Comparison of ENCODE assay signal across 13 cellular contexts in genomic region chr1:54402896-54403295, GRCh38. TPM values are rescaled to one million over a fixed set of nuclear protein-coding genes. Genes with fewer than 3 reads are reported as not detected.
DNase-seq lines count a peak whose midpoint lies in the region; ATAC-seq and TF ChIP-seq lines count a peak whose summit lies in the region.
"Had no signal": no experiment of that assay in that cellular context is flagged by ENCODE, and none has a peak within 500 bp of the region (broad histone marks: within the 10 kb centered on the region; RNA-seq: fewer than 3 reads in every experiment).

No MANE protein-coding gene starts in this region.

- H3K27ac ChIP-seq in CD8-positive, alpha-beta memory T cell (ENCODE audit: low read depth, low read length) = no peak overlapping the region
- H3K27ac ChIP-seq in HUES64 (ENCODE audit: low read depth, low read length) (no peak overlapping the region), dorsolateral prefrontal cortex (peak overlapping the region in 1 of 59 donors; percentile 14), neural progenitor cell (no peak overlapping the region)
- H3K27ac ChIP-seq: SJSA1 had no signal

- peaks cover 14 to 64% (median 33%) of the 10 kb centered on the region in 3 donors for H3K36me3 Mint-ChIP-seq in CD8-positive, alpha-beta memory T cell
- H3K36me3 Mint-ChIP-seq in neural progenitor cell = peaks cover 56% of the 10 kb centered on the region

- CTCF ChIA-PET in CD8-positive, alpha-beta memory T cell (lab: Charles Lee) = interaction anchor here (1.3 to 5.7 kb wide), 2 partner anchors 87 to 222 kb away, joined by 3 to 71 read pairs; no protein-coding TSS in a partner anchor

- peaks cover 77% of the 10 kb centered on the region for H3K79me2 ChIP-seq in neural progenitor cell (ENCODE audit: low read depth)

- no peak for DNase-seq in CD8-positive, alpha-beta memory T cell
- DNase-seq in dorsolateral prefrontal cortex = no peak
- DNase-seq in neural progenitor cell (ENCODE audit: low spot score) = no peak
- no peak for DNase-seq in amniotic stem cell (lab: John Stamatoyannopoulos, UW)
- no peak for DNase-seq in NCI-H1417 treated with DMSO at 0.1 percent for 48 hours (lab: John Stamatoyannopoulos, UW)
- DNase-seq in NCI-H82 (lab: John Stamatoyannopoulos, UW) = no peak
- DNase-seq: cortex of kidney, EL, NCI-H2081 treated with DMSO at 0.1 percent for 48 hours, occipital lobe had no signal

- H3K4me3 Mint-ChIP-seq in CD8-positive, alpha-beta memory T cell = peak overlapping the region; percentile 30 to 96 (median 83)
- H3K4me3 Mint-ChIP-seq in neural progenitor cell = peak overlapping the region; percentile 90

- peak overlapping the region in 5 of 8 donors; percentile 11 to 84 (median 55) for H3K27ac Mint-ChIP-seq in CD8-positive, alpha-beta memory T cell
- H3K27ac Mint-ChIP-seq in neural progenitor cell = no peak overlapping the region

- H3K4me1 Mint-ChIP-seq in CD8-positive, alpha-beta memory T cell = peaks cover 72 to 76% (median 74%) of the 10 kb centered on the region in 3 donors
- H3K4me1 Mint-ChIP-seq in neural progenitor cell = peaks cover 52% of the 10 kb centered on the region

- H3K9me3 ChIP-seq in CD8-positive, alpha-beta memory T cell (ENCODE audit: low read length) = no peaks in the 10 kb centered on the region
- H3K9me3 ChIP-seq in HUES64 (ENCODE audit: insufficient read depth, low read depth, low read length) (no peaks in the 10 kb centered on the region), neural progenitor cell (ENCODE audit: low read depth) (no peaks in the 10 kb centered on the region)
- H3K9me3 ChIP-seq: SJSA1 had no signal

- POLR2A ChIA-PET in CD8-positive, alpha-beta memory T cell (lab: Charles Lee) = no interaction called here

- no peak for ATAC-seq in HG03280 (IDR thresholded peaks at IDR 0.05; ENCODE audit: unreplicated experiment)

- H4K20me1 ChIP-seq in neural progenitor cell (ENCODE audit: low read depth) = peaks cover 76% of the 10 kb centered on the region

- 73% methylated on average over 5 of the region's 7 CpGs for WGBS in HUES64

- H3K9ac ChIP-seq in HUES64 (ENCODE audit: low read depth, low read length) (no peak overlapping the region), neural progenitor cell (no peak overlapping the region)

- peaks cover 26% of the 10 kb centered on the region for H3K36me3 ChIP-seq in CD8-positive, alpha-beta memory T cell (ENCODE audit: insufficient read depth, low read length)
- peaks cover 60% of the 10 kb centered on the region for H3K36me3 ChIP-seq in HUES64 (ENCODE audit: insufficient read depth, low read length)
- peaks cover 9% of the 10 kb centered on the region for H3K36me3 ChIP-seq in neural progenitor cell

- H3K4me2 ChIP-seq in neural progenitor cell = peak overlapping the region; percentile 87

- intact Hi-C loops in dorsolateral prefrontal cortex (cut with DNase I) = loop anchor here (5.0 to 10.0 kb wide), 3 partner anchors 36 to 78 kb away; no protein-coding TSS in a partner anchor

- peaks cover 13% of the 10 kb centered on the region for H3F3A ChIP-seq in neural progenitor cell (ENCODE audit: low read depth)

- TF ChIP-seq CTCF in dorsolateral prefrontal cortex (IDR thresholded peaks at IDR 0.05 in 54 of 56, conservative IDR thresholded peaks at IDR 0.05 in 2 of 56; ENCODE audit: low read depth in 1 of 56, partially characterized antibody in 56 of 56) = no peak
- TF ChIP-seq CTCF in neural progenitor cell (IDR thresholded peaks at IDR 0.05) = no peak

- no peak overlapping the region for H3K4me3 ChIP-seq in CD8-positive, alpha-beta memory T cell (ENCODE audit: low read length)
- H3K4me3 ChIP-seq in HUES64 (ENCODE audit: low read length) (peak overlapping the region; percentile 75; the same call in 1 of the 2 replicates), dorsolateral prefrontal cortex (peak overlapping the region in 41 of 59 donors; percentile 1 to 93 (median 83)), neural progenitor cell (peak overlapping the region; percentile 97)

- H3K4me1 ChIP-seq in CD8-positive, alpha-beta memory T cell (ENCODE audit: insufficient read depth, low read length) = peaks cover 44% of the 10 kb centered on the region
- peaks cover 24% of the 10 kb centered on the region for H3K4me1 ChIP-seq in HUES64 (ENCODE audit: insufficient read depth, low read length)
- H3K4me1 ChIP-seq in neural progenitor cell = peaks cover 24% of the 10 kb centered on the region

- H2AFZ ChIP-seq in neural progenitor cell (replicated peaks) = no peak overlapping the region

- H3K27me3 ChIP-seq in CD8-positive, alpha-beta memory T cell (ENCODE audit: insufficient read depth, low read length, poor library complexity, severe bottlenecking) = no peaks in the 10 kb centered on the region
- no peaks in the 10 kb centered on the region for H3K27me3 ChIP-seq in HUES64 (ENCODE audit: insufficient read depth, low read length)
- no peaks in the 10 kb centered on the region for H3K27me3 ChIP-seq in dorsolateral prefrontal cortex
- no peaks in the 10 kb centered on the region for H3K27me3 ChIP-seq in neural progenitor cell
- H3K27me3 ChIP-seq: SJSA1 had no signal

- peaks cover 0 to 5% of the 10 kb centered on the region in 2 donors for H3K27me3 Mint-ChIP-seq in CD8-positive, alpha-beta memory T cell
- H3K27me3 Mint-ChIP-seq in neural progenitor cell (ENCODE audit: insufficient read depth, low read depth) = no peaks in the 10 kb centered on the region

- no peaks in the 10 kb centered on the region for H3K9me3 Mint-ChIP-seq in CD8-positive, alpha-beta memory T cell
- no peaks in the 10 kb centered on the region for H3K9me3 Mint-ChIP-seq in neural progenitor cell

RNA-seq across cellular contexts. Expression of gene SSBP3, which starts 3.3 kb away (rescaled TPM):
- total RNA-seq in CD8-positive, alpha-beta memory T cell = 10 to 100 TPM; 41.6 to 52.7 TPM
- 17.6 TPM for polyA plus RNA-seq in CD8-positive, alpha-beta memory T cell
- polyA plus RNA-seq in HUES64 (2013, experiment 1 of 2) = 117 TPM
- polyA plus RNA-seq in HUES64 (2013, experiment 2 of 2) = 122 TPM
- 100 to 1,000 TPM in 118 of 120 experiments, 10 to 100 TPM in 2; 90.9 to 247 (median 178) TPM for total RNA-seq in dorsolateral prefrontal cortex
- 53.0 and 86.1 TPM in 2 replicates for total RNA-seq in neural progenitor cell (ENCODE audit: low replicate concordance)
